8 cellular contexts compared by ENCODE assay signal in the genomic region with DNA sequence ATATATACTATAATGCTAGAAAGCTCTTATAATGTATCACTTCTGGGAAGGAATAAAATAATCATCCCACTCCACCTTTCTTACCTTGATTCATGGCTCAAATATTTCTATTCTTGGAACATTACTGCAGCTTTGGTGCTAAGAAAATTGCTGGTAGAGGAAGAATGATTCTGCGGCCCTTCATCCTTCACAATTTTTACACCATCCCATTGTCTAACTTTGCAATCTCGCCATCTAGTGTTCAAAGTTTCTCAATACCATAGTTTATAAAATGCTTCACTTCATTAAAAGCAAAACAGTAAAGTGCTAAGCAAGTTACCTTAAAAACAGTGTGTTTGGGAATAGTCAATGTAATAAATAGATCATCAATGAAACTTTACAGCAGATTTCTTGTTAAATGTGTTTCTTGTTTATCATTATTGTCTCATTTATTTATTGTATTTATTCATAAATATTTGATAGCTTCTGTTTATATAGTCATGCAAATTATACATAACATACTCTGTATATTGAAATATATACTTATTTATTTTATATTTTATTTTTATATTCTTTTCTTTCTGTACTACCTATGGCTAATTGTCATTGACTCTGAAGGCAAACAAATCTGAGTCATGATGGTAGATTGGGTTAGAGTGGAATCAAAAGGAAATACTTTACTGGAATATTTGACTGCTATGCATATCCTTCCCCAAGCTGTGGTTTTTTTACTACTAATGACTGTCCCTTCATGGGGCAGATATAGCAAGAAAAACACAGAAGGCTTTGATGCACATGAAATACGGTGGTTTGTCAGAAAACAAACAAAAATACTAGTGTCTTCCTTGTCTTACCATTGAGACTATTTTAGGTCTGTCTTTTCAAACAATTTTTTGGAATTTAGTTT.
DNase-seq lines count a peak whose midpoint lies in the region; ATAC-seq and TF ChIP-seq lines count a peak whose summit lies in the region.

No MANE protein-coding gene starts in this region.

- H3K4me1 ChIP-seq in OCI-LY7 (ENCODE audit: insufficient read depth, low read length, poor library complexity, severe bottlenecking) (no peaks in the 10 kb centered on the region), osteoblast (ENCODE audit: insufficient read depth, low read length) (peaks cover 45% of the 10 kb centered on the region)

- peak; percentile 85 for TF ChIP-seq CTCF in OCI-LY7 (conservative IDR thresholded peaks at IDR 0.05; ENCODE audit: low read length)
- TF ChIP-seq CTCF in epithelial cell of proximal tubule (conservative IDR thresholded peaks at IDR 0.05; ENCODE audit: low read depth, low read length): peak; percentile 62
- TF ChIP-seq CTCF in osteoblast (IDR thresholded peaks at IDR 0.05; ENCODE audit: extremely low read depth, low read depth, low read length): peak; percentile 67

- H2AFZ ChIP-seq in OCI-LY7 (ENCODE audit: low read length) (no peak overlapping the region), osteoblast (ENCODE audit: low read length) (no peak overlapping the region)

- POLR2A ChIA-PET in OCI-LY7 (lab: Charles Lee): interaction anchor here (0.6 to 1.2 kb wide), 8 partner anchors 10 to 824 kb away, joined by 3 read pairs; no protein-coding TSS in a partner anchor

- H3K79me2 ChIP-seq in OCI-LY7 (ENCODE audit: insufficient read depth, low read depth, low read length) (no peaks in the 10 kb centered on the region), osteoblast (ENCODE audit: insufficient read depth, low read length) (no peaks in the 10 kb centered on the region)

- CTCF ChIA-PET in OCI-LY7 (lab: Charles Lee; ENCODE audit: unreplicated experiment): no interaction called here

- H3K27ac ChIP-seq in OCI-LY7 (ENCODE audit: low read depth, low read length, poor library complexity, severe bottlenecking) (no peak overlapping the region), osteoblast (ENCODE audit: low read depth, low read length) (peak overlapping the region; percentile 9)

- H3K4me3 ChIP-seq in OCI-LY7 (ENCODE audit: low read depth, low read length, poor library complexity, severe bottlenecking): no peak overlapping the region
- no peak overlapping the region for H3K4me3 ChIP-seq in epithelial cell of proximal tubule (ENCODE audit: low read depth, low read length)
- H3K4me3 ChIP-seq in osteoblast (ENCODE audit: insufficient read depth, low read length): no peak overlapping the region

- BruUV-seq in OCI-LY7 (replicated peaks; lab: Mats Ljungman, UMichigan): no TSS peak

- H3K9me2 ChIP-seq in OCI-LY7 (ENCODE audit: insufficient read depth, low read length): no peaks in the 10 kb centered on the region

- ATAC-seq in GM18858 (IDR thresholded peaks at IDR 0.05; ENCODE audit: unreplicated experiment) (peak; percentile 71), GM18520 (IDR thresholded peaks at IDR 0.05; ENCODE audit: unreplicated experiment) (no peak)

- DNase-seq in AG08395 (ENCODE audit: low spot score) (peak; percentile 74), HPDE6-E6E7 (ENCODE audit: extremely low spot score) (peak; percentile 25), OCI-LY7 (ENCODE audit: low spot score) (peak; percentile 49), epithelial cell of proximal tubule (ENCODE audit: low read depth) (no peak), osteoblast (ENCODE audit: insufficient read length, low spot score, missing footprints) (peak; percentile 31)
- no peak for DNase-seq in central memory CD4-positive, alpha-beta T cell

- H3K9me3 ChIP-seq in OCI-LY7 (ENCODE audit: low read length) (no peaks in the 10 kb centered on the region), osteoblast (ENCODE audit: low read depth, low read length) (no peaks in the 10 kb centered on the region)

- H3K27me3 ChIP-seq in osteoblast (ENCODE audit: insufficient read depth, low read length): no peaks in the 10 kb centered on the region

- no peaks in the 10 kb centered on the region for H3K36me3 ChIP-seq in OCI-LY7 (ENCODE audit: insufficient read depth, low read length)
- H3K36me3 ChIP-seq in osteoblast (ENCODE audit: insufficient read depth, low read length): no peaks in the 10 kb centered on the region

- H3K4me2 ChIP-seq in OCI-LY7 (ENCODE audit: low read length) (no peak overlapping the region), osteoblast (ENCODE audit: insufficient read depth, low read length) (peak overlapping the region; percentile 27)

- H4K20me1 ChIP-seq in OCI-LY7 (ENCODE audit: insufficient read depth, low read length) (no peaks in the 10 kb centered on the region), osteoblast (ENCODE audit: insufficient read depth, low read length) (no peaks in the 10 kb centered on the region)

- intact Hi-C loops in OCI-LY7 (cut with micrococcal nuclease; ENCODE audit: unreplicated experiment): loop anchor here (1.0 to 5.0 kb wide), 3 partner anchors 172 to 822 kb away; no protein-coding TSS in a partner anchor

Comparison
In these comparisons a context has a peak if more than half of its experiments do, and no peak if none do; other contexts are left out.
1. DNase-seq: peak in AG08395 (single experiment), HPDE6-E6E7 (single experiment), OCI-LY7 (single experiment) and osteoblast (single experiment); none in epithelial cell of proximal tubule (single experiment) and central memory CD4-positive, alpha-beta T cell (single experiment).
2. Peak in every context shown above with its lines, with median percentiles within 50 percentile points of each other: CTCF ChIP-seq.